Comparison of ENCODE assay signal across 9 cellular contexts in genomic region chr1:211695135-211695816, GRCh38. TPM values are rescaled to one million over a fixed set of nuclear protein-coding genes. Genes with fewer than 3 reads are reported as not detected.
A peak's percentile ranks its signal among the peaks of the same experiment; 100 is the strongest.
DNase-seq lines count a peak whose midpoint lies in the region; ATAC-seq and TF ChIP-seq lines count a peak whose summit lies in the region.
"Had no signal": no experiment of that assay in that cellular context is flagged by ENCODE, and none has a peak within 500 bp of the region (broad histone marks: within the 10 kb centered on the region; RNA-seq: fewer than 3 reads in every experiment).

No MANE protein-coding gene starts in this region.

- no peak for TF ChIP-seq POLR2A in vagina (IDR thresholded peaks at IDR 0.05)

- no peaks in the 10 kb centered on the region for H3K9me2 ChIP-seq in PC-3 (replicated peaks; ENCODE audit: low read length)

- POLR2A ChIA-PET in PC-3 (lab: Charles Lee; ENCODE audit: unreplicated experiment), result no interaction called here

- BruUV-seq in PC-3 (replicated peaks; lab: Mats Ljungman, UMichigan), result no TSS peak

- ATAC-seq in GM19023 (IDR thresholded peaks at IDR 0.05; ENCODE audit: unreplicated experiment) (peak; percentile 44), HG02938 (IDR thresholded peaks at IDR 0.05; ENCODE audit: unreplicated experiment) (peak; percentile 50), PC-3 (no peak)

- H3K9me3 ChIP-seq in PC-3 (ENCODE audit: low read length) (no peaks in the 10 kb centered on the region), vagina (no peaks in the 10 kb centered on the region)
- H3K9me3 ChIP-seq: BE2C had no signal

- H4K20me1 ChIP-seq in PC-3 (ENCODE audit: low read length), result no peaks in the 10 kb centered on the region

- no peak overlapping the region for H3K4me2 ChIP-seq in PC-3 (ENCODE audit: low read length)

- no peak for TF ChIP-seq CTCF in PC-3 (conservative IDR thresholded peaks at IDR 0.05; ENCODE audit: low read depth, low read length)
- TF ChIP-seq CTCF in vagina (IDR thresholded peaks at IDR 0.05), result no peak

- H3F3A ChIP-seq in PC-3 (ENCODE audit: low read length, unreplicated experiment), result no peaks in the 10 kb centered on the region

- H3K36me3 ChIP-seq in PC-3 (ENCODE audit: low read depth, low read length) (no peaks in the 10 kb centered on the region), vagina (no peaks in the 10 kb centered on the region)
- H3K36me3 ChIP-seq: BE2C had no signal

- H3K27me3 ChIP-seq in PC-3 (ENCODE audit: low read length), result no peaks in the 10 kb centered on the region
- no peaks in the 10 kb centered on the region for H3K27me3 ChIP-seq in vagina
- H3K27me3 ChIP-seq: BE2C had no signal

- no peak overlapping the region for H3K27ac ChIP-seq in PC-3 (ENCODE audit: low read length)
- no peak overlapping the region for H3K27ac ChIP-seq in vagina

- DNase-seq in A172 (ENCODE audit: low spot score) (peak; percentile 70), SK-N-DZ (ENCODE audit: low spot score) (peak; percentile 71), H4 (ENCODE audit: low spot score) (no peak), PC-3 (no peak), NCI-H128 (lab: John Stamatoyannopoulos, UW; ENCODE audit: unreplicated experiment) (no peak), vagina (ENCODE audit: extremely low spot score in 2 of 2) (no peak)
- DNase-seq: BE2C had no signal

- intact Hi-C loops in PC-3 (cut with micrococcal nuclease) (no loop called here), vagina (cut with DNase I) (no loop called here)

- no peak overlapping the region for H3K9ac ChIP-seq in PC-3 (ENCODE audit: low read length)

- H3K4me3 ChIP-seq in PC-3 (ENCODE audit: low read length) (no peak overlapping the region), vagina (no peak overlapping the region)

- H3K4me1 ChIP-seq in PC-3 (ENCODE audit: insufficient read depth, low read length) (no peaks in the 10 kb centered on the region), vagina (peaks cover 11% of the 10 kb centered on the region)
- H3K4me1 ChIP-seq: BE2C had no signal

- no peaks in the 10 kb centered on the region for H3K79me2 ChIP-seq in PC-3 (ENCODE audit: low read length)

- H2AFZ ChIP-seq in PC-3 (ENCODE audit: low read length), result no peak overlapping the region

- CTCF ChIA-PET in PC-3 (lab: Charles Lee), result no interaction called here

RNA-seq across cellular contexts. Expression of gene NEK2, which starts 19.9 kb away (rescaled TPM):
- total RNA-seq in A172 (2014; rRNA removed; shearing (Covaris generic)), result 83.8 and 88.5 TPM in 2 replicates
- polyA plus RNA-seq in SK-N-DZ (2014; cell fraction: cytosol; rRNA removed), result 74.5 and 81.0 TPM in 2 replicates
- polyA plus RNA-seq in SK-N-DZ (2014; cell fraction: nucleus; rRNA removed), result 34.4 and 40.4 TPM in 2 replicates
- 37.0 and 53.1 TPM in 2 replicates for total RNA-seq in H4 (2014; rRNA removed; shearing (Covaris generic))
- total RNA-seq in PC-3 (2014; rRNA removed), result 42.7 and 47.5 TPM in 2 replicates
- total RNA-seq in vagina, result 1.7 TPM

Comparison
In these comparisons a context has a peak if more than half of its experiments do, and no peak if none do; other contexts are left out.
1. DNase-seq: peak in A172 (single experiment) and SK-N-DZ (single experiment); none in H4 (single experiment), PC-3 (single experiment), NCI-H128 (single experiment) and vagina (0 of 2).
2. RNA of gene NEK2, which starts 19.9 kb away (total RNA-seq): 83.8 to 88.5 TPM in A172, 37.0 to 53.1 TPM in H4 and 42.7 to 47.5 TPM in PC-3; 1.7 TPM in vagina (single experiment); every median in the first group is over 10 times any median in the second.